In genomic region chr1:226778657-226779058, GRCh38 we compare ENCODE assay signal across 10 cellular contexts. TPM values are rescaled to one million over a fixed set of nuclear protein-coding genes. Genes with fewer than 3 reads are reported as not detected.
DNase-seq lines count a peak whose midpoint lies in the region; ATAC-seq and TF ChIP-seq lines count a peak whose summit lies in the region.
"Had no signal": no experiment of that assay in that cellular context is flagged by ENCODE, and none has a peak within 500 bp of the region (broad histone marks: within the 10 kb centered on the region; RNA-seq: fewer than 3 reads in every experiment).

No MANE protein-coding gene starts in this region.

- H3K36me3 Mint-ChIP-seq in activated CD4-positive, alpha-beta T cell treated with anti-CD3 and anti-CD28 coated beads, Interleukin-2, amount 10 ng/mL, durations not matched to agents 7 days and 5 days (ENCODE audit: low read depth), result no peaks in the 10 kb centered on the region
- H3K36me3 Mint-ChIP-seq: natural killer cell treated with Interleukin-12 subunit alpha and Interleukin-12 subunit beta and Interleukin-15 and Interleukin-18, amount 100 ng/mL, for 72 hours had no signal

- CTCF ChIA-PET in AG04450 (lab: Charles Lee), result no interaction called here
- CTCF ChIA-PET in PC-3 (lab: Charles Lee), result interaction anchor here (1.0 kb wide), 1 partner anchor 37 kb away, joined by 3 read pairs; no protein-coding TSS in a partner anchor
- CTCF ChIA-PET in activated CD4-positive, alpha-beta T cell treated with anti-CD3 and anti-CD28 coated beads, Interleukin-2, amount 10 ng/mL, durations not matched to agents 7 days and 5 days (lab: Charles Lee), result interaction anchor here (1.1 to 1.2 kb wide), 2 partner anchors 15 to 27 kb away, joined by 3 to 5 read pairs; no protein-coding TSS in a partner anchor

- H2AFZ ChIP-seq in PC-3 (ENCODE audit: low read length), result no peak overlapping the region

- H3K36me3 ChIP-seq in PC-3 (ENCODE audit: low read depth, low read length), result no peaks in the 10 kb centered on the region
- H3K36me3 ChIP-seq: Peyer's patch had no signal

- TF ChIP-seq CTCF in AG04450 (IDR thresholded peaks at IDR 0.05; ENCODE audit: low read depth, low read length), result no peak
- no peak for TF ChIP-seq CTCF in PC-3 (conservative IDR thresholded peaks at IDR 0.05; ENCODE audit: low read depth, low read length)
- no peak for TF ChIP-seq CTCF in epithelial cell of esophagus (IDR thresholded peaks at IDR 0.05; ENCODE audit: insufficient read depth, low read depth, low read length, missing control alignments)

- H3K9me3 ChIP-seq in AG04450 (ENCODE audit: control insufficient read depth, insufficient read depth, low read length) (no peaks in the 10 kb centered on the region), PC-3 (ENCODE audit: low read length) (no peaks in the 10 kb centered on the region)
- H3K9me3 ChIP-seq: Peyer's patch had no signal

- no peaks in the 10 kb centered on the region for H3K9me2 ChIP-seq in PC-3 (replicated peaks; ENCODE audit: low read length)

- H3K27me3 Mint-ChIP-seq in activated CD4-positive, alpha-beta T cell treated with anti-CD3 and anti-CD28 coated beads, Interleukin-2, amount 10 ng/mL, durations not matched to agents 7 days and 5 days, result no peaks in the 10 kb centered on the region

- H3K4me3 Mint-ChIP-seq in activated CD4-positive, alpha-beta T cell treated with anti-CD3 and anti-CD28 coated beads, Interleukin-2, amount 10 ng/mL, durations not matched to agents 7 days and 5 days, result no peak overlapping the region
- H3K4me3 Mint-ChIP-seq: natural killer cell treated with Interleukin-12 subunit alpha and Interleukin-12 subunit beta and Interleukin-15 and Interleukin-18, amount 100 ng/mL, for 72 hours had no signal

- H3K4me2 ChIP-seq in PC-3 (ENCODE audit: low read length), result peak overlapping the region; percentile 46

- H3K27ac ChIP-seq in AG04450 (ENCODE audit: low read depth, low read length) (peak overlapping the region; percentile 39), PC-3 (ENCODE audit: low read length) (peak overlapping the region; percentile 69), substantia nigra (ENCODE audit: low read depth, low read length, poor library complexity, severe bottlenecking) (no peak overlapping the region)

- H3K27ac Mint-ChIP-seq in activated CD4-positive, alpha-beta T cell treated with anti-CD3 and anti-CD28 coated beads, Interleukin-2, amount 10 ng/mL, durations not matched to agents 7 days and 5 days, result no peak overlapping the region
- H3K27ac Mint-ChIP-seq: natural killer cell treated with Interleukin-12 subunit alpha and Interleukin-12 subunit beta and Interleukin-15 and Interleukin-18, amount 100 ng/mL, for 72 hours had no signal

- POLR2A ChIA-PET in AG04450 (lab: Yijun Ruan, JAX) (interaction anchor here (0.7 to 0.8 kb wide), 2 partner anchors 36 to 43 kb away, joined by 3 to 4 read pairs; no protein-coding TSS in a partner anchor), PC-3 (lab: Charles Lee; ENCODE audit: unreplicated experiment) (interaction anchor here (0.6 kb wide), 1 partner anchor 716 kb away, joined by 4 read pairs; the partner anchor contains the start of gene H3-3A)
- POLR2A ChIA-PET in activated CD4-positive, alpha-beta T cell treated with anti-CD3 and anti-CD28 coated beads, Interleukin-2, amount 10 ng/mL, durations not matched to agents 7 days and 5 days (lab: Charles Lee), result no interaction called here

- H3K9ac ChIP-seq in PC-3 (ENCODE audit: low read length), result peak overlapping the region; percentile 22; the same call in 1 of the 2 replicates

- H3K9me3 Mint-ChIP-seq in activated CD4-positive, alpha-beta T cell treated with anti-CD3 and anti-CD28 coated beads, Interleukin-2, amount 10 ng/mL, durations not matched to agents 7 days and 5 days, result no peaks in the 10 kb centered on the region
- H3K9me3 Mint-ChIP-seq: natural killer cell treated with Interleukin-12 subunit alpha and Interleukin-12 subunit beta and Interleukin-15 and Interleukin-18, amount 100 ng/mL, for 72 hours had no signal

- no peak overlapping the region for H3K4me3 ChIP-seq in AG04450 (ENCODE audit: low read depth, low read length)
- H3K4me3 ChIP-seq in PC-3 (ENCODE audit: low read length), result no peak overlapping the region
- no peak overlapping the region for H3K4me3 ChIP-seq in epithelial cell of esophagus (ENCODE audit: low read length)
- H3K4me3 ChIP-seq: Peyer's patch had no signal

- intact Hi-C loops in PC-3 (cut with micrococcal nuclease), result no loop called here

- peaks cover 23% of the 10 kb centered on the region for H3K4me1 ChIP-seq in PC-3 (ENCODE audit: insufficient read depth, low read length)

- H3F3A ChIP-seq in PC-3 (ENCODE audit: low read length, unreplicated experiment), result no peaks in the 10 kb centered on the region

- H3K4me1 Mint-ChIP-seq in activated CD4-positive, alpha-beta T cell treated with anti-CD3 and anti-CD28 coated beads, Interleukin-2, amount 10 ng/mL, durations not matched to agents 7 days and 5 days, result no peaks in the 10 kb centered on the region

- DNase-seq in AG04450 (ENCODE audit: low read depth, low spot score), result peak; percentile 61
- peak; percentile 99 for DNase-seq in PC-3
- peak; percentile 98 for DNase-seq in epithelial cell of esophagus (ENCODE audit: low read depth)
- DNase-seq in myocyte (ENCODE audit: low read depth), result peak; percentile 95
- no peak for DNase-seq in T-helper 9 cell
- DNase-seq in activated CD4-positive, alpha-beta T cell treated with anti-CD3 and anti-CD28 coated beads, Interleukin-2, amount 10 ng/mL, durations not matched to agents 7 days and 5 days, result no peak
- DNase-seq in substantia nigra (lab: John Stamatoyannopoulos, UW), result no peak

- peaks cover 9% of the 10 kb centered on the region for H3K27me3 ChIP-seq in AG04450 (ENCODE audit: control insufficient read depth, insufficient read depth, low read length)
- H3K27me3 ChIP-seq in PC-3 (ENCODE audit: low read length), result no peaks in the 10 kb centered on the region
- H3K27me3 ChIP-seq: Peyer's patch had no signal

- no peaks in the 10 kb centered on the region for H4K20me1 ChIP-seq in PC-3 (ENCODE audit: low read length)

- peak; percentile 93 for ATAC-seq in PC-3
- ATAC-seq in HG02763 (IDR thresholded peaks at IDR 0.05; ENCODE audit: unreplicated experiment), result no peak
- ATAC-seq: natural killer cell treated with Interleukin-12 subunit alpha and Interleukin-12 subunit beta and Interleukin-15 and Interleukin-18, amount 100 ng/mL, for 72 hours had no signal

- BruUV-seq in PC-3 (replicated peaks; lab: Mats Ljungman, UMichigan), result no TSS peak

- no peaks in the 10 kb centered on the region for H3K79me2 ChIP-seq in PC-3 (ENCODE audit: low read length)

RNA-seq across cellular contexts. Expression of gene ITPKB, which starts 39.6 kb away (rescaled TPM):
- polyA plus RNA-seq in AG04450 (2011; rRNA removed), result 2.8 and 3.0 TPM in 2 replicates
- polyA minus RNA-seq in AG04450 (2011; rRNA and poly(A)+ RNA removed), result 7.9 and 9.4 TPM in 2 replicates
- total RNA-seq in PC-3 (2014; rRNA removed) (17.7 and 24.1 TPM in 2 replicates), myocyte (1.1 and 2.1 TPM in 2 replicates)
- 0.52 TPM for polyA plus RNA-seq in myocyte (2012)
- total RNA-seq in activated CD4-positive, alpha-beta T cell treated with anti-CD3 and anti-CD28 coated beads, Interleukin-2, amount 10 ng/mL, durations not matched to agents 7 days and 5 days, result 10 to 100 TPM; 61.1 to 64.0 TPM

Comparison
In these comparisons a context has a peak if more than half of its experiments do, and no peak if none do; other contexts are left out.
1. DNase-seq: peak in AG04450 (single experiment), PC-3 (single experiment), epithelial cell of esophagus (single experiment) and myocyte (single experiment); none in T-helper 9 cell (single experiment), activated CD4-positive, alpha-beta T cell treated with anti-CD3 and anti-CD28 coated beads, Interleukin-2, amount 10 ng/mL, durations not matched to agents 7 days and 5 days (single experiment) and substantia nigra (0 of 49).